ENCODE assay signal across 2 cellular contexts in the genomic region with DNA sequence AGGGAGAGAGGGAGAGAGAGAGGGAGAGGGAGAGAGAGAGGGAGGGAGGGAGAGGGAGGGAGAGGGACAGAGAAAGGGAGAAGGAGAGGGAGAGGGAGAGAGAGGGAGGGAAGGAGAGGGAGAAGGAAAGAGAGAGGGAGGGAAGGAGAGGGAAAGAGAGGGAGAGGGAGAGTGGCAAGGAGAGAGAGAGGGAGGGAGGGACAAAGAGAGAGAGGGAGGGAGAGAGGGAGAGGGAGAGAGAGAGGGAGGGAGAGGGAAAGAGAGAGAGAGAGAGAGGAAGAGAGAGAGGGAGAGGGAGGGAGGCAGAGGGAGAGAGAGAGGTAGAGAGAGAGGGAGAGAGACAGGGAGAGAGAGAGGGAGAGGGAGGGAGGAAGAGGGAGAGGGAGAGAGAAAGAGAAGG.
A peak's percentile ranks its signal among the peaks of the same experiment; 100 is the strongest.
TF ChIP-seq lines count a peak whose summit lies in the region.

No MANE protein-coding gene starts in this region.

TF ChIP-seq in HEK293, 187 proteins besides CTCF, POLR2A, EP300 and RAD21:
- TF ChIP-seq IKZF3 (tag by site-specific recombination; IDR thresholded peaks at IDR 0.05) (no peak), ZXDB (tag by site-specific recombination; IDR thresholded peaks at IDR 0.05) (no peak), ZNF473 (tag by site-specific recombination; IDR thresholded peaks at IDR 0.05) (no peak), PRDM1 (tag by site-specific recombination; IDR thresholded peaks at IDR 0.05) (peak; percentile 53), ZNF169 (tag by site-specific recombination; IDR thresholded peaks at IDR 0.05) (peak; percentile 89), GLIS1 (tag by site-specific recombination; IDR thresholded peaks at IDR 0.05) (no peak), ZNF596 (tag by site-specific recombination; IDR thresholded peaks at IDR 0.05) (peak; percentile 98), ZNF366 (tag by site-specific recombination; conservative IDR thresholded peaks at IDR 0.05) (peak; percentile 21; the same call in 1 of the 2 replicates), ZBTB17 (tag by site-specific recombination; IDR thresholded peaks at IDR 0.05) (no peak)
- TF ChIP-seq, protein P1, sequence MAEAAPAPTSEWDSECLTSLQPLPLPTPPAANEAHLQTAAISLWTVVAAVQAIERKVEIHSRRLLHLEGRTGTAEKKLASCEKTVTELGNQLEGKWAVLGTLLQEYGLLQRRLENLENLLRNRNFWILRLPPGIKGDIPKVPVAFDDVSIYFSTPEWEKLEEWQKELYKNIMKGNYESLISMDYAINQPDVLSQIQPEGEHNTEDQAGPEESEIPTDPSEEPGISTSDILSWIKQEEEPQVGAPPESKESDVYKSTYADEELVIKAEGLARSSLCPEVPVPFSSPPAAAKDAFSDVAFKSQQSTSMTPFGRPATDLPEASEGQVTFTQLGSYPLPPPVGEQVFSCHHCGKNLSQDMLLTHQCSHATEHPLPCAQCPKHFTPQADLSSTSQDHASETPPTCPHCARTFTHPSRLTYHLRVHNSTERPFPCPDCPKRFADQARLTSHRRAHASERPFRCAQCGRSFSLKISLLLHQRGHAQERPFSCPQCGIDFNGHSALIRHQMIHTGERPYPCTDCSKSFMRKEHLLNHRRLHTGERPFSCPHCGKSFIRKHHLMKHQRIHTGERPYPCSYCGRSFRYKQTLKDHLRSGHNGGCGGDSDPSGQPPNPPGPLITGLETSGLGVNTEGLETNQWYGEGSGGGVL (tag by site-specific recombination; IDR thresholded peaks at IDR 0.05) = 0 out of 2 replicates have a peak, but pooled peaks have one; percentile 7

TF ChIP-seq in H1, 55 proteins besides CTCF, POLR2A, EP300 and RAD21:
- TF ChIP-seq PHF8 (conservative IDR thresholded peaks at IDR 0.05; ENCODE audit: low read depth, low read length) (no peak), POLR2AphosphoS5 (IDR thresholded peaks at IDR 0.05; ENCODE audit: low read depth, low read length) (no peak)
